Comparison of ENCODE assay signal across 21 cellular contexts in the genomic region with DNA sequence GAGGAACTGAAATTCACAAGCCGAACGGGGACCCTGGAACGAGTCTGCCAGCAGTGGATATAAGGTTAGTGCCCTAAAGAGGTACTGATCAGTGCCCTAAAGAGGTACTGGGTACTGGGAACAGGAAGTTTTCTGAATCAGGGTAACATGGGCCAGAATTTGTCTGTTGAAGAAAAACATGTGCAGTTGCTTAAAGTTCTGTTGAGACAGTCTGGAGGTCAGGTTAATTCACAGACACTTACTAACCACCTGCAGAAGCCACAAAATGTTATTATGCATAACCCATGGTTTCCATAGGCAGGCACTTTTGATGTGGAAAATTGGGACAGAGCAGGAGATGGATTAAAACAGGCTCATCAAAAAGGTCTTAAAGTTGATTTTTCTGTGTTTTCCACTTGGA. TPM values are rescaled to one million over a fixed set of nuclear protein-coding genes. Genes with fewer than 3 reads are reported as not detected.
DNase-seq lines count a peak whose midpoint lies in the region; ATAC-seq and TF ChIP-seq lines count a peak whose summit lies in the region.
"Had no signal": no experiment of that assay in that cellular context is flagged by ENCODE, and none has a peak within 500 bp of the region (broad histone marks: within the 10 kb centered on the region; RNA-seq: fewer than 3 reads in every experiment).

No MANE protein-coding gene starts in this region.

- H3K4me1 ChIP-seq in DND-41 (ENCODE audit: insufficient read depth, low read length) = peaks cover 51% of the 10 kb centered on the region
- no peaks in the 10 kb centered on the region for H3K4me1 ChIP-seq in smooth muscle cell (ENCODE audit: low read depth)
- H3K4me1 ChIP-seq: A549, BE2C, BLaER1 had no signal

- H3K27me3 ChIP-seq in DND-41 (ENCODE audit: insufficient read depth, low read length, poor library complexity) (no peaks in the 10 kb centered on the region), smooth muscle cell (ENCODE audit: low read depth) (no peaks in the 10 kb centered on the region)
- H3K27me3 ChIP-seq: BE2C had no signal

- WGBS in smooth muscle cell (ENCODE audit: low lambda C conversion rate) = 82% methylated on average over 3 of the region's 3 CpGs

- TF ChIP-seq CTCF in DND-41 (IDR thresholded peaks at IDR 0.05; ENCODE audit: borderline replicate concordance, extremely low read depth, low read length, poor library complexity, severe bottlenecking) (no peak), smooth muscle cell (IDR thresholded peaks at IDR 0.05; ENCODE audit: borderline replicate concordance, insufficient read depth, poor library complexity, severe bottlenecking) (no peak), coronary artery (IDR thresholded peaks at IDR 0.05) (no peak)

- H3F3A ChIP-seq in smooth muscle cell (ENCODE audit: low read depth) = no peaks in the 10 kb centered on the region

- ATAC-seq in DND-41 (ENCODE audit: insufficient read depth, low read depth) = peak; percentile 71
- ATAC-seq in HG03460 (IDR thresholded peaks at IDR 0.05; ENCODE audit: unreplicated experiment) = no peak
- ATAC-seq: A549 had no signal

- DNase-seq in DND-41 (peak; percentile 46), MV-4-11 (lab: John Stamatoyannopoulos, UW) (peak; percentile 24), smooth muscle cell (lab: John Stamatoyannopoulos, UW; ENCODE audit: unreplicated experiment) (no peak), AG08396 (ENCODE audit: low spot score) (no peak), coronary artery (ENCODE audit: low spot score) (no peak)
- peak; percentile 55 for DNase-seq in Jurkat, Clone E6-1 (ENCODE audit: low read depth, low spot score)
- DNase-seq: BE2C; C1 segment of cervical spinal cord; CD4-positive, CD25-positive, alpha-beta regulatory T cell; CD8-positive, alpha-beta memory T cell; COR-L47; DMS 273 treated with DMSO at 0.1 percent for 48 hours; DMS153; DMS53; DMS79; GF-D8 had no signal

- peak overlapping the region; percentile 56; the same call in 1 of the 2 replicates for H2AFZ ChIP-seq in DND-41 (ENCODE audit: low read depth, low read length)
- no peak overlapping the region for H2AFZ ChIP-seq in smooth muscle cell (ENCODE audit: low read depth)

- peaks cover 7% of the 10 kb centered on the region for H3K9me3 ChIP-seq in DND-41 (ENCODE audit: insufficient read depth, low read length, severe bottlenecking)
- no peaks in the 10 kb centered on the region for H3K9me3 ChIP-seq in smooth muscle cell (replicated peaks; ENCODE audit: low read depth)
- H3K9me3 ChIP-seq: A549, BE2C had no signal

- peak overlapping the region; percentile 55 for H3K4me2 ChIP-seq in DND-41 (ENCODE audit: insufficient read depth, low read length)
- H3K4me2 ChIP-seq in smooth muscle cell = no peak overlapping the region
- H3K4me2 ChIP-seq: A549, BLaER1 had no signal

- H3K27ac ChIP-seq in DND-41 (ENCODE audit: low read length) (peak overlapping the region; percentile 100), smooth muscle cell (ENCODE audit: low read depth) (peak overlapping the region; percentile 31), coronary artery (no peak overlapping the region)
- H3K27ac ChIP-seq: 22Rv1, A549, BLaER1 had no signal

- peaks cover 7% of the 10 kb centered on the region; the same call in 1 of the 2 replicates for H3K36me3 ChIP-seq in DND-41 (ENCODE audit: insufficient read depth, low read length)
- peaks cover 7% of the 10 kb centered on the region for H3K36me3 ChIP-seq in smooth muscle cell (ENCODE audit: low read depth)
- H3K36me3 ChIP-seq: BE2C, BLaER1 had no signal

- H3K9ac ChIP-seq in DND-41 (ENCODE audit: low read depth, low read length) (peak overlapping the region; percentile 63), smooth muscle cell (ENCODE audit: low read depth) (no peak overlapping the region)
- H3K9ac ChIP-seq: BLaER1 had no signal

- no peaks in the 10 kb centered on the region for H3K79me2 ChIP-seq in DND-41 (ENCODE audit: insufficient read depth, low read length)
- H3K79me2 ChIP-seq in smooth muscle cell (ENCODE audit: low read depth) = no peaks in the 10 kb centered on the region

- H3K4me3 ChIP-seq in DND-41 (ENCODE audit: low read depth in 1 of 2, low read length in 2 of 2) (peak overlapping the region in 1 of 2 experiments; percentile 47; a peak in 2 of 4 replicates), smooth muscle cell (no peak overlapping the region), coronary artery (no peak overlapping the region)
- H3K4me3 ChIP-seq in Jurkat, Clone E6-1 (ENCODE audit: low read length) = peak overlapping the region; percentile 33
- H3K4me3 ChIP-seq: A549, BLaER1 had no signal

- H4K20me1 ChIP-seq in DND-41 (ENCODE audit: insufficient read depth, low read length) (no peaks in the 10 kb centered on the region), smooth muscle cell (ENCODE audit: low read depth) (no peaks in the 10 kb centered on the region)
- H4K20me1 ChIP-seq: BLaER1 had no signal

RNA-seq across cellular contexts. Expression of a gene that starts 17.9 kb away (rescaled TPM):
- polyA plus RNA-seq in Jurkat, Clone E6-1 (2012; ENCODE audit: insufficient read depth, insufficient read length) = 13.3 TPM
- 2.8 and 3.6 TPM in 2 replicates for total RNA-seq in smooth muscle cell
- 4.3 and 7.6 TPM in 2 replicates for polyA plus RNA-seq in smooth muscle cell

RNA-seq across cellular contexts. Expression of a gene that starts 33.7 kb away (rescaled TPM):
- polyA plus RNA-seq in Jurkat, Clone E6-1 (2012; ENCODE audit: insufficient read depth, insufficient read length) = 0.88 TPM
- 0.22 and 0.54 TPM in 2 replicates for total RNA-seq in smooth muscle cell
- polyA plus RNA-seq in smooth muscle cell = 2.2 and 2.6 TPM in 2 replicates
- polyA plus RNA-seq: CD14-positive monocyte had no signal

Comparison
In these comparisons a context has a peak if more than half of its experiments do, and no peak if none do; other contexts are left out.
1. DNase-seq: peak in DND-41 (single experiment), Jurkat, Clone E6-1 (single experiment) and MV-4-11 (single experiment); none in smooth muscle cell (single experiment), AG08396 (single experiment) and coronary artery (single experiment).
2. H3K27ac ChIP-seq: peak in DND-41 (single experiment) and smooth muscle cell (single experiment); none in coronary artery (0 of 2).